8 cellular contexts compared by ENCODE assay signal in genomic region chr17:45247429-45248131, GRCh38. TPM values are rescaled to one million over a fixed set of nuclear protein-coding genes. Genes with fewer than 3 reads are reported as not detected.
DNase-seq lines count a peak whose midpoint lies in the region; ATAC-seq lines count a peak whose summit lies in the region.

No MANE protein-coding gene starts in this region.

- DNase-seq in A172 (ENCODE audit: low spot score) (peak; percentile 97), NCI-H2227 (lab: John Stamatoyannopoulos, UW; ENCODE audit: unreplicated experiment) (peak; percentile 98), kidney glomerular epithelial cell (lab: John Stamatoyannopoulos, UW) (peak; percentile 83)
- DNase-seq in activated CD4-positive, CD25-positive, alpha-beta regulatory T cell treated with anti-CD3 and anti-CD28 coated beads, Interleukin-2, amount 50 U/mL, for 16 hours (ENCODE audit: low read depth, low spot score) = peak; percentile 94
- DNase-seq in central memory CD4-positive, alpha-beta T cell = peak; percentile 95
- DNase-seq in stimulated activated CD4-positive, alpha-beta T cell treated with anti-CD3 and anti-CD28 coated beads, Interleukin-2, amount 100 ng/mL, for 4 hours (ENCODE audit: low read depth) = peak; percentile 93

- ATAC-seq in GM18868 (IDR thresholded peaks at IDR 0.05; ENCODE audit: unreplicated experiment) (peak; percentile 87), HG03095 (IDR thresholded peaks at IDR 0.05; ENCODE audit: unreplicated experiment) (peak; percentile 70)

RNA-seq across cellular contexts. Expression of gene SPATA32, which starts 14.3 kb away (rescaled TPM):
- total RNA-seq in A172 (2014; rRNA removed; shearing (Covaris generic)) = not detected in 2 replicates

RNA-seq across cellular contexts. Expression of gene FMNL1, which starts 25.9 kb away (rescaled TPM):
- 36.3 and 44.8 TPM in 2 replicates for total RNA-seq in A172 (2014; rRNA removed; shearing (Covaris generic))

Comparison
In these comparisons a context has a peak if more than half of its experiments do, and no peak if none do; other contexts are left out.
1. Peak in every context shown above with its lines: DNase-seq and ATAC-seq.